Comparison of ENCODE assay signal across 2 cellular contexts in the genomic region with DNA sequence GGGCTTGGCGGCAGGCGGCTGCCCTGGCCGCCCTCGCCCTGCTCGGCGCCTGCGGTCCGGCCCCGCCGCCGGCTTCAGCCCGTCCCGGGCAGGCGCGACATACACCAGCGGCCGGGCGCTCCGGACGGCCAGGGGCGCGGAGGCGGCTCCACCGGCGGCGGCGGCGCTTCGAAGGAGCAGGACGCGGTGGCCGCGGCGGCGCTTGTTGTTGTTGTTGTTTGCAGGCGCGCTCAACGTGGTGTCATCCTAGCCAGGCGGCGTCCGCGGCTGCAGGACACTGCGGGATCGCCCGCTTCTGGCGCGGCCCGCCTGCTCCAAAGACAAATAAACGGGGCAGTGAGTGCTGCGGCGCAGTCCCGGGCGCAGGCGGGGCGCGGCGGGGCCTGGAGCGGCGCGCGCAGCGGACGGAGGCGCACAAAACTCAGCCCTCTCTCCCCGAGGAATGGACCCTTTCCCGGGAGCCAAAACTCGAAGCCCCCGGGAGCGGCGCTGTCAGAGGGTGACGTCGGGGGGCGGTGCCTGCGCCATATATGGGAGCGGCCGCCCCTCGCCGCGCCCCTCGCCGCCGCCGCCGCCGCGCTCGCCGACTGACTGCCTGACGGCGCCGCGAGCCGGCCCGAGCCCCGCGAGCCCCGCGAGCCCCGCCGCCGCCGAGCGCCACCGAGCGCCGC.
TF ChIP-seq lines count a peak whose summit lies in the region.

EBF3 (minus strand) TSS at position 444 of the 671 bp plus-strand sequence. CDS start 506 bp downstream, outside the sequence.

TF ChIP-seq in HCT116, 20 proteins besides CTCF, POLR2A, EP300 and RAD21 (continued from another document):
- TF ChIP-seq EZH2 (IDR thresholded peaks at IDR 0.05), result no peak
- no peak for TF ChIP-seq SIN3A (IDR thresholded peaks at IDR 0.05; ENCODE audit: low read depth)
- no peak for TF ChIP-seq REST (IDR thresholded peaks at IDR 0.05; ENCODE audit: low read depth)
- TF ChIP-seq, protein P1, sequence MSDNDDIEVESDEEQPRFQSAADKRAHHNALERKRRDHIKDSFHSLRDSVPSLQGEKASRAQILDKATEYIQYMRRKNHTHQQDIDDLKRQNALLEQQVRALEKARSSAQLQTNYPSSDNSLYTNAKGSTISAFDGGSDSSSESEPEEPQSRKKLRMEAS (IDR thresholded peaks at IDR 0.05), result no peak

TF ChIP-seq in HepG2, 621 proteins besides CTCF, POLR2A, EP300 and RAD21:
- TF ChIP-seq, protein P2, sequence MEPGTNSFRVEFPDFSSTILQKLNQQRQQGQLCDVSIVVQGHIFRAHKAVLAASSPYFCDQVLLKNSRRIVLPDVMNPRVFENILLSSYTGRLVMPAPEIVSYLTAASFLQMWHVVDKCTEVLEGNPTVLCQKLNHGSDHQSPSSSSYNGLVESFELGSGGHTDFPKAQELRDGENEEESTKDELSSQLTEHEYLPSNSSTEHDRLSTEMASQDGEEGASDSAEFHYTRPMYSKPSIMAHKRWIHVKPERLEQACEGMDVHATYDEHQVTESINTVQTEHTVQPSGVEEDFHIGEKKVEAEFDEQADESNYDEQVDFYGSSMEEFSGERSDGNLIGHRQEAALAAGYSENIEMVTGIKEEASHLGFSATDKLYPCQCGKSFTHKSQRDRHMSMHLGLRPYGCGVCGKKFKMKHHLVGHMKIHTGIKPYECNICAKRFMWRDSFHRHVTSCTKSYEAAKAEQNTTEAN (CRISPR knock-in tag; conservative IDR thresholded peaks at IDR 0.05), result no peak
- TF ChIP-seq HNRNPLL (IDR thresholded peaks at IDR 0.05; ENCODE audit: low read depth, low read length, poor library complexity, severe bottlenecking) (peak; percentile 61), ZNF777 (CRISPR knock-in tag; IDR thresholded peaks at IDR 0.05) (peak; percentile 27; the same call in 1 of the 2 replicates), XBP1 (CRISPR knock-in tag; IDR thresholded peaks at IDR 0.05) (no peak), SRF (IDR thresholded peaks at IDR 0.05; ENCODE audit: low read depth, low read length) (peak; percentile 77; the same call in 1 of the 2 replicates), CREM (IDR thresholded peaks at IDR 0.05) (no peak), CREM (CRISPR knock-in tag; IDR thresholded peaks at IDR 0.05) (no peak)
- TF ChIP-seq, protein P3, sequence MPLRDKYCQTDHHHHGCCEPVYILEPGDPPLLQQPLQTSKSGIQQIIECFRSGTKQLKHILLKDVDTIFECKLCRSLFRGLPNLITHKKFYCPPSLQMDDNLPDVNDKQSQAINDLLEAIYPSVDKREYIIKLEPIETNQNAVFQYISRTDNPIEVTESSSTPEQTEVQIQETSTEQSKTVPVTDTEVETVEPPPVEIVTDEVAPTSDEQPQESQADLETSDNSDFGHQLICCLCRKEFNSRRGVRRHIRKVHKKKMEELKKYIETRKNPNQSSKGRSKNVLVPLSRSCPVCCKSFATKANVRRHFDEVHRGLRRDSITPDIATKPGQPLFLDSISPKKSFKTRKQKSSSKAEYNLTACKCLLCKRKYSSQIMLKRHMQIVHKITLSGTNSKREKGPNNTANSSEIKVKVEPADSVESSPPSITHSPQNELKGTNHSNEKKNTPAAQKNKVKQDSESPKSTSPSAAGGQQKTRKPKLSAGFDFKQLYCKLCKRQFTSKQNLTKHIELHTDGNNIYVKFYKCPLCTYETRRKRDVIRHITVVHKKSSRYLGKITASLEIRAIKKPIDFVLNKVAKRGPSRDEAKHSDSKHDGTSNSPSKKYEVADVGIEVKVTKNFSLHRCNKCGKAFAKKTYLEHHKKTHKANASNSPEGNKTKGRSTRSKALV (CRISPR knock-in tag; IDR thresholded peaks at IDR 0.05), result peak; percentile 62; the same call in 1 of the 2 replicates
- TF ChIP-seq, protein P4, sequence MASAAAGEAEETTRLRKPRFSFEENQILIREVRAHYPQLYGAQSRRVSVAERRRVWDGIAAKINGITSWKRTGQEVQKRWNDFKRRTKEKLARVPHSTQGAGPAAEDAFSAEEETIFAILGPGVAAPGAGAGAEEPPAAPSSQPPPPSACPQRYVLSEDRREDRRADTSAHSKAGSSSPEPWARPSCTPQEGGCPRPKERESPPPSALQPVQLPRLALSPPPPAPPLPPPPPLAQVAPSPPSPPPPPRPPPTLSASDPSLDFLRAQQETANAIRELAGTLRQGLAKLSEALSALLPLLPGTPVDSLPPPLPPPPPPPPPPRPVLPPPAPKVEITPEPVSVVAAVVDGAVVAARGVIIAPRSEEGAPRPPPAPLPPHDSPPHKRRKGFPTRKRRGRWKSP (CRISPR knock-in tag; IDR thresholded peaks at IDR 0.05), result 0 out of 2 replicates have a peak, but pooled peaks have one; percentile 56
